ENCODE assay signal across 1 cellular context in genomic region chr1:118253310-118253903, GRCh38.
TF ChIP-seq lines count a peak whose summit lies in the region.

No MANE protein-coding gene starts in this region.

TF ChIP-seq in H1, 55 proteins besides CTCF, POLR2A, EP300 and RAD21 (continued from another document):
- no peak for TF ChIP-seq BCL11A (IDR thresholded peaks at IDR 0.05; ENCODE audit: low read depth in 2 of 2, low read length in 2 of 2)
- TF ChIP-seq GTF2F1 (IDR thresholded peaks at IDR 0.05; ENCODE audit: borderline replicate concordance, low read depth, low read length): no peak
- no peak for TF ChIP-seq ZNF274 (IDR thresholded peaks at IDR 0.05; ENCODE audit: borderline replicate concordance, extremely low read depth, low read length)
- TF ChIP-seq SIRT6 (IDR thresholded peaks at IDR 0.05; ENCODE audit: low read length): no peak
- no peak for TF ChIP-seq POU5F1 (IDR thresholded peaks at IDR 0.05; ENCODE audit: low read depth, low read length)
- TF ChIP-seq TEAD4 (IDR thresholded peaks at IDR 0.05; ENCODE audit: low read depth, low read length): no peak
- TF ChIP-seq NRF1 (IDR thresholded peaks at IDR 0.05; ENCODE audit: low read depth, low read length): no peak
- TF ChIP-seq GABPA (IDR thresholded peaks at IDR 0.05; ENCODE audit: borderline replicate concordance, insufficient read depth, low read length): no peak
- TF ChIP-seq EZH2 (IDR thresholded peaks at IDR 0.05; ENCODE audit: low read depth, low read length, severe bottlenecking): no peak
- TF ChIP-seq, protein P1, sequence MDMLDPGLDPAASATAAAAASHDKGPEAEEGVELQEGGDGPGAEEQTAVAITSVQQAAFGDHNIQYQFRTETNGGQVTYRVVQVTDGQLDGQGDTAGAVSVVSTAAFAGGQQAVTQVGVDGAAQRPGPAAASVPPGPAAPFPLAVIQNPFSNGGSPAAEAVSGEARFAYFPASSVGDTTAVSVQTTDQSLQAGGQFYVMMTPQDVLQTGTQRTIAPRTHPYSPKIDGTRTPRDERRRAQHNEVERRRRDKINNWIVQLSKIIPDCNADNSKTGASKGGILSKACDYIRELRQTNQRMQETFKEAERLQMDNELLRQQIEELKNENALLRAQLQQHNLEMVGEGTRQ (IDR thresholded peaks at IDR 0.05; ENCODE audit: low read length): no peak
- no peak for TF ChIP-seq HDAC6 (IDR thresholded peaks at IDR 0.05; ENCODE audit: low read depth, low read length)
- no peak for TF ChIP-seq RFX5 (IDR thresholded peaks at IDR 0.05; ENCODE audit: borderline replicate concordance, low read depth, low read length)
